Comparison of ENCODE assay signal across 19 cellular contexts in genomic region chr16:75192606-75193264, GRCh38. TPM values are rescaled to one million over a fixed set of nuclear protein-coding genes. Genes with fewer than 3 reads are reported as not detected.
"Had no signal": no experiment of that assay in that cellular context is flagged by ENCODE, and none has a peak within 500 bp of the region (broad histone marks: within the 10 kb centered on the region; RNA-seq: fewer than 3 reads in every experiment).

No MANE protein-coding gene starts in this region.

- H3K27ac Mint-ChIP-seq: activated naive CD8-positive, alpha-beta T cell; effector memory CD8-positive, alpha-beta T cell; stimulated activated naive CD8-positive, alpha-beta T cell treated with anti-CD3 and anti-CD28 coated beads, Interleukin-15, Interleukin-2, amounts not matched to agents 100 ng/mL and 50 ng/mL, for 24 hours had no signal

- ATAC-seq: effector memory CD8-positive, alpha-beta T cell; right cardiac atrium had no signal

- H3K4me3 ChIP-seq: left ventricle myocardium inferior, prostate gland, tibial nerve had no signal

- H3K36me3 ChIP-seq: left ventricle myocardium inferior, prostate gland, tibial nerve had no signal

- H3K4me3 Mint-ChIP-seq: activated naive CD8-positive, alpha-beta T cell; effector memory CD8-positive, alpha-beta T cell; stimulated activated naive CD8-positive, alpha-beta T cell treated with anti-CD3 and anti-CD28 coated beads, Interleukin-15, Interleukin-2, amounts not matched to agents 100 ng/mL and 50 ng/mL, for 24 hours had no signal

- H3K27ac ChIP-seq: left ventricle myocardium inferior, prostate gland, tibial nerve had no signal

- H3K36me3 Mint-ChIP-seq: activated naive CD8-positive, alpha-beta T cell had no signal

- DNase-seq: activated CD4-positive, alpha-beta T cell treated with anti-CD3 and anti-CD28 coated beads, Interleukin-2, amount 50 U/mL, for 4 hours; effector memory CD8-positive, alpha-beta T cell; left ventricle myocardium inferior; mammary epithelial cell; occipital lobe; right cardiac atrium; stimulated activated CD4-positive, alpha-beta T cell treated with anti-CD3 and anti-CD28 coated beads, Interleukin-15, amount 100 ng/mL, for 24 hours; stimulated activated CD4-positive, alpha-beta T cell treated with anti-CD3 and anti-CD28 coated beads, Interleukin-2, amount 100 ng/mL, for 48 hours; SW 1271 had no signal

- H3K4me1 ChIP-seq: prostate gland, tibial nerve had no signal

- H3K9me3 Mint-ChIP-seq: effector memory CD8-positive, alpha-beta T cell; stimulated activated naive CD8-positive, alpha-beta T cell treated with anti-CD3 and anti-CD28 coated beads, Interleukin-15, Interleukin-2, amounts not matched to agents 100 ng/mL and 50 ng/mL, for 24 hours had no signal

- H3K9me3 ChIP-seq: left ventricle myocardium inferior, prostate gland had no signal

RNA-seq across cellular contexts. Expression of gene CTRB2, which starts 14.2 kb away (rescaled TPM):
- total RNA-seq: activated CD8-positive, alpha-beta memory T cell treated with anti-CD3 and anti-CD28 coated beads for 36 hours; dermis microvascular lymphatic vessel endothelial cell; fibroblast of lung; frontal cortex; left ventricle myocardium inferior; mammary epithelial cell; occipital lobe; prostate gland; skeletal muscle tissue; T-helper 2 cell treated with Interferon-gamma antibody and Interleukin-4, amounts not matched to agents 100 ng/mL and 5 ng/mL, for 36 hours had no signal

RNA-seq across cellular contexts. Expression of gene CTRB1, which starts 26.1 kb away (rescaled TPM):
- total RNA-seq: activated CD8-positive, alpha-beta memory T cell treated with anti-CD3 and anti-CD28 coated beads for 36 hours; dermis microvascular lymphatic vessel endothelial cell; fibroblast of lung; frontal cortex; left ventricle myocardium inferior; mammary epithelial cell; occipital lobe; skeletal muscle tissue; T-helper 2 cell treated with Interferon-gamma antibody and Interleukin-4, amounts not matched to agents 100 ng/mL and 5 ng/mL, for 36 hours had no signal

RNA-seq across cellular contexts. Expression of gene BCAR1, which starts 58.7 kb away (rescaled TPM):
- total RNA-seq: T-helper 2 cell treated with Interferon-gamma antibody and Interleukin-4, amounts not matched to agents 100 ng/mL and 5 ng/mL, for 36 hours had no signal
